1 cellular context compared by ENCODE assay signal in genomic region chr19:39046037-39046821, GRCh38.
TF ChIP-seq lines count a peak whose summit lies in the region.

No MANE protein-coding gene starts in this region.

TF ChIP-seq in GM23338, 12 proteins besides CTCF, POLR2A, EP300 and RAD21 (continued from another document):
- TF ChIP-seq ZNF462 (CRISPR knock-in tag; IDR thresholded peaks at IDR 0.05) = no peak
- no peak for TF ChIP-seq ZNF331 (CRISPR knock-in tag; IDR thresholded peaks at IDR 0.05; ENCODE audit: low read depth)
- TF ChIP-seq JUNB (IDR thresholded peaks at IDR 0.05; ENCODE audit: unreplicated experiment) = no peak
- TF ChIP-seq ETS1 (IDR thresholded peaks at IDR 0.05) = no peak
- no peak for TF ChIP-seq ZNF114 (CRISPR knock-in tag; IDR thresholded peaks at IDR 0.05)
- TF ChIP-seq POLR2AphosphoS5 (IDR thresholded peaks at IDR 0.05; ENCODE audit: low read depth) = no peak
- TF ChIP-seq EZH2phosphoT487 (IDR thresholded peaks at IDR 0.05; ENCODE audit: unreplicated experiment) = no peak
